Comparison of ENCODE assay signal across 8 cellular contexts in genomic region chr11:78416285-78417174, GRCh38. TPM values are rescaled to one million over a fixed set of nuclear protein-coding genes. Genes with fewer than 3 reads are reported as not detected.
A peak's percentile ranks its signal among the peaks of the same experiment; 100 is the strongest.
DNase-seq lines count a peak whose midpoint lies in the region; ATAC-seq and TF ChIP-seq lines count a peak whose summit lies in the region.

No MANE protein-coding gene starts in this region.

- ATAC-seq in DND-41 (ENCODE audit: insufficient read depth, low read depth) = peak; percentile 45

- H3K27ac ChIP-seq in DND-41 (ENCODE audit: low read length) = peak overlapping the region; percentile 99
- peak overlapping the region; percentile 97 to 99 (median 98) for H3K27ac ChIP-seq in stomach

- DNase-seq in DND-41 (peak; percentile 90), H7 (peak; percentile 85), LoVo (ENCODE audit: low spot score) (peak; percentile 82), SHP77 (lab: John Stamatoyannopoulos, UW) (peak; percentile 86 to 91), foreskin fibroblast (peak; percentile 82 to 92), neural crest cell (ENCODE audit: low read depth, low spot score) (peak; percentile 75), stomach (peak; percentile 81)
- DNase-seq in activated effector memory CD4-positive, alpha-beta T cell treated with anti-CD3 and anti-CD28 coated beads, Interleukin-2, amount 50 U/mL, for 16 hours = peak; percentile 92

- peaks cover 23% of the 10 kb centered on the region for H3K27me3 Mint-ChIP-seq in neural crest cell (ENCODE audit: low read depth)

- H2AFZ ChIP-seq in DND-41 (ENCODE audit: low read depth, low read length) = peak overlapping the region; percentile 55; the same call in 1 of the 2 replicates

- no peak for TF ChIP-seq EP300 in stomach (IDR thresholded peaks at IDR 0.05)

- intact Hi-C loops in stomach (cut with DNase I; ENCODE audit: low total_unique reads) = no loop called here

- peak overlapping the region; percentile 83 for H3K4me2 ChIP-seq in DND-41 (ENCODE audit: insufficient read depth, low read length)

- peak overlapping the region; percentile 50 to 71 for H3K4me3 ChIP-seq in DND-41 (ENCODE audit: low read depth in 1 of 2, low read length in 2 of 2)
- peak overlapping the region; percentile 78 for H3K4me3 ChIP-seq in H7 (ENCODE audit: insufficient read depth, low read depth, low read length)
- peak overlapping the region; percentile 54 to 72 for H3K4me3 ChIP-seq in foreskin fibroblast (ENCODE audit: low read depth in 1 of 2, low read length in 2 of 2)
- H3K4me3 ChIP-seq in stomach = peak overlapping the region; percentile 84 to 90 (median 84)

- H3K79me2 ChIP-seq in DND-41 (ENCODE audit: insufficient read depth, low read length) = peaks cover 81% of the 10 kb centered on the region

- H3K9ac ChIP-seq in DND-41 (ENCODE audit: low read depth, low read length) = peak overlapping the region; percentile 92

- no peaks in the 10 kb centered on the region for H3K36me3 Mint-ChIP-seq in neural crest cell (ENCODE audit: low read depth)

- WGBS in stomach, 5 donors = 1 to 3% (median 2%) methylated on average over 24 to 38 of the region's 38 CpGs

- H4K20me1 ChIP-seq in DND-41 (ENCODE audit: insufficient read depth, low read length) = peaks cover 15% of the 10 kb centered on the region; the same call in 1 of the 2 replicates

- H3K27me3 ChIP-seq in DND-41 (ENCODE audit: insufficient read depth, low read length, poor library complexity) = no peaks in the 10 kb centered on the region
- H3K27me3 ChIP-seq in H7 (ENCODE audit: control insufficient read depth, insufficient read depth, low read length) = peaks cover 16% of the 10 kb centered on the region
- no peaks in the 10 kb centered on the region for H3K27me3 ChIP-seq in stomach

- TF ChIP-seq CTCF in DND-41 (IDR thresholded peaks at IDR 0.05; ENCODE audit: borderline replicate concordance, extremely low read depth, low read length, poor library complexity, severe bottlenecking) = peak; percentile 77
- TF ChIP-seq CTCF in foreskin fibroblast (IDR thresholded peaks at IDR 0.05; ENCODE audit: low read depth, low read length) = peak; percentile 23
- peak; percentile 64 for TF ChIP-seq CTCF in neural crest cell (conservative IDR thresholded peaks at IDR 0.05)
- TF ChIP-seq CTCF in stomach (IDR thresholded peaks at IDR 0.05) = peak in 5 of 7 experiments; percentile 24 to 70 (median 51)

- H3K36me3 ChIP-seq in DND-41 (ENCODE audit: insufficient read depth, low read length) (peaks cover 18% of the 10 kb centered on the region), H7 (replicated peaks; ENCODE audit: control insufficient read depth, insufficient read depth, low read length) (no peaks in the 10 kb centered on the region), stomach (no peaks in the 10 kb centered on the region)

- H3K4me3 Mint-ChIP-seq in neural crest cell = peak overlapping the region; percentile 98

- H3K4me1 Mint-ChIP-seq in neural crest cell = peaks cover 38% of the 10 kb centered on the region

- no peaks in the 10 kb centered on the region for H3K9me3 Mint-ChIP-seq in neural crest cell

- peak overlapping the region; percentile 97 for H3K27ac Mint-ChIP-seq in neural crest cell (ENCODE audit: unreplicated experiment)

- peaks cover 74% of the 10 kb centered on the region for H3K4me1 ChIP-seq in DND-41 (ENCODE audit: insufficient read depth, low read length)
- peaks cover 23 to 57% (median 43%) of the 10 kb centered on the region in 4 donors for H3K4me1 ChIP-seq in stomach

- H3K9me3 ChIP-seq in DND-41 (ENCODE audit: insufficient read depth, low read length, severe bottlenecking) = peaks cover 2% of the 10 kb centered on the region
- no peaks in the 10 kb centered on the region for H3K9me3 ChIP-seq in stomach

- no peak for TF ChIP-seq POLR2A in stomach (IDR thresholded peaks at IDR 0.05)

RNA-seq across cellular contexts. Expression of gene GAB2, which starts 1.1 kb away (rescaled TPM):
- 7.6 and 9.6 TPM in 2 replicates for total RNA-seq in H7 (2014; rRNA removed; shearing (Covaris generic))
- total RNA-seq in neural crest cell = 23.4 and 27.9 TPM in 2 replicates
- total RNA-seq in stomach = 10 to 100 TPM in 2 of 5 donors, 1 to 10 TPM in 3; 2.2 to 19.3 (median 7.6) TPM
- polyA plus RNA-seq in stomach = 10 to 100 TPM in 1 of 3 donors, 1 to 10 TPM in 2; 3.0 to 13.1 (median 9.6) TPM

Comparison
In these comparisons a context has a peak if more than half of its experiments do, and no peak if none do; other contexts are left out.
1. Peak in every context shown above with its lines: DNase-seq, ATAC-seq, H3K4me3 ChIP-seq and H3K27ac ChIP-seq.
2. CTCF ChIP-seq: peak in every context shown above with its lines; median percentile 77 in DND-41; 64 in neural crest cell; 51 in stomach; 23 in foreskin fibroblast.